9 cellular contexts compared by ENCODE assay signal in the genomic region with DNA sequence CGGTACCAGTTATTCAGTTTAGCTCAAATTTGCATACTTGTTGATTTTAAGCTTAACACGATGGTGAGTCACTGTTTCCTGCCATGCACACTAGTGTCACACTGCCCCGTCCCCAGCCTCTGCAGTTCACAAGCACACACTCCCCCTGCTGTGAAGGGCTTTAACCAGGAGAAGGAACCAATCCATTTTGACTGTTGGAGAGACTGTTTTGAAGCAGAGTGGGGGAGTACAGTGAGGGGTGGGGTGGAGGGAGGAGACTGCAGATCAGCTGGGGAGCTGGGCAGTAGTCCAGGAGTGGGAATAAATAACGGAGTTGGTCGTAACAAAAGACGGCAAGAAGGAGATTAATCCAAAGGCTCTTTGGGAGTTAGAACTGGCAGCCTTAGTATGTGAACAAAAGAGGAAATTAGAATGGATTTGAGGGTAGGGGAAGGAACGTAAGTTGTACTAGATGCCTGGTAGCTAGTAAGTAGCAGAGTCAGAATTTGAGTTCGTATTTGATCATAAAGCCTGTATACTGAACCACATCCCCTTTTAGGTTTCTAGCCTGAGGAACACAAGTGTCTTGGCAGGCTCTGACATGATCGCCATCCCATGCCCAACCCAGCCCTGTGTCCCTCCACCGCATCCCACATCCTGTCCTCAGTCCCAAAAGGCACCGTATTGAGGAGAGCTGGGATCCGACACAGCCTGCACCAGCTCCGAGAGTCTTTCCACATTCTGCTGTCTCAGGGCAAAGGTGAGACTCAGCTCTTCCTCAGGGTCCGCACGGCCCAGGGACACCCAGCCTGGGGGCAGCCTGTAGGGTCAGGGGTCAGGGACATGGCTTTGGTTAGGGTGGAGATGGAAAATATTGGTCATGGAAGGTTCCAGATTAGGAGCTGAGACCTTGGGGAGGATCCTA. TPM values are rescaled to one million over a fixed set of nuclear protein-coding genes. Genes with fewer than 3 reads are reported as not detected.
DNase-seq lines count a peak whose midpoint lies in the region; ATAC-seq and TF ChIP-seq lines count a peak whose summit lies in the region.
"Had no signal": no experiment of that assay in that cellular context is flagged by ENCODE, and none has a peak within 500 bp of the region (broad histone marks: within the 10 kb centered on the region; RNA-seq: fewer than 3 reads in every experiment).

No MANE protein-coding gene starts in this region.

- H3K27ac Mint-ChIP-seq in CD14-positive monocyte (no peak overlapping the region), T-cell (no peak overlapping the region)
- H3K27ac Mint-ChIP-seq: IgD-negative memory B cell had no signal

- H3K4me3 Mint-ChIP-seq in CD14-positive monocyte (no peak overlapping the region), T-cell (no peak overlapping the region)
- H3K4me3 Mint-ChIP-seq: IgD-negative memory B cell had no signal

- H3K9ac ChIP-seq in iPS-15b (ENCODE audit: low read depth, low read length) (peak overlapping the region; percentile 85), smooth muscle cell (ENCODE audit: low read depth) (peak overlapping the region; percentile 92)

- peak overlapping the region; percentile 98 for H3K4me2 ChIP-seq in smooth muscle cell

- H3K9me3 ChIP-seq in iPS-15b (ENCODE audit: control insufficient read depth, insufficient read depth, low read length) (no peaks in the 10 kb centered on the region), smooth muscle cell (replicated peaks; ENCODE audit: low read depth) (no peaks in the 10 kb centered on the region)

- 42% methylated on average over 15 of the region's 15 CpGs for WGBS in smooth muscle cell (ENCODE audit: low lambda C conversion rate)

- H3K36me3 ChIP-seq in iPS-15b (ENCODE audit: control insufficient read depth, insufficient read depth, low read length) (no peaks in the 10 kb centered on the region), smooth muscle cell (ENCODE audit: low read depth) (no peaks in the 10 kb centered on the region)

- TF ChIP-seq CTCF in CD14-positive monocyte (IDR thresholded peaks at IDR 0.05), result no peak
- no peak for TF ChIP-seq CTCF in astrocyte of the cerebellum (IDR thresholded peaks at IDR 0.05; ENCODE audit: low read depth, low read length, missing control alignments)
- TF ChIP-seq CTCF in smooth muscle cell (IDR thresholded peaks at IDR 0.05; ENCODE audit: borderline replicate concordance, insufficient read depth, poor library complexity, severe bottlenecking), result no peak

- no peaks in the 10 kb centered on the region for H3K36me3 Mint-ChIP-seq in CD14-positive monocyte
- peaks cover 22% of the 10 kb centered on the region for H3K36me3 Mint-ChIP-seq in T-cell

- ATAC-seq in HG02798 (IDR thresholded peaks at IDR 0.05; ENCODE audit: poor library complexity, unreplicated experiment) (peak; percentile 5), T-cell (replicated peaks in 1 of 4) (peak; percentile 25 to 68 (median 66))

- no peaks in the 10 kb centered on the region for H3K79me2 ChIP-seq in smooth muscle cell (ENCODE audit: low read depth)

- H3K4me1 ChIP-seq in iPS-15b (ENCODE audit: control insufficient read depth, insufficient read depth, low read length), result no peaks in the 10 kb centered on the region
- H3K4me1 ChIP-seq in smooth muscle cell (ENCODE audit: low read depth), result peaks cover 13% of the 10 kb centered on the region

- POLR2A ChIA-PET in T-cell (lab: Charles Lee), result interaction anchor here (0.5 to 2.5 kb wide), 11 partner anchors 14 to 493 kb away, joined by 3 to 16 read pairs (median 3); partner anchors contain the start of genes ARFIP2 (in 2 of the 2), TIMM10B (in 2 of the 2), ILK (in 1 of the 2) and MRPL17 (in 1 of the 2)

- no peaks in the 10 kb centered on the region for H3K27me3 Mint-ChIP-seq in CD14-positive monocyte (ENCODE audit: low read depth in 3 of 3)
- H3K27me3 Mint-ChIP-seq in T-cell, result no peaks in the 10 kb centered on the region
- H3K27me3 Mint-ChIP-seq: IgD-negative memory B cell had no signal

- H4K20me1 ChIP-seq in smooth muscle cell (ENCODE audit: low read depth), result no peaks in the 10 kb centered on the region

- H3K9me3 Mint-ChIP-seq in CD14-positive monocyte (no peaks in the 10 kb centered on the region), T-cell (no peaks in the 10 kb centered on the region)
- H3K9me3 Mint-ChIP-seq: IgD-negative memory B cell had no signal

- DNase-seq in CD14-positive monocyte (ENCODE audit: low spot score), result peak; percentile 92
- peak in 30 of 34 experiments; percentile 19 to 67 (median 38) for DNase-seq in T-cell
- peak; percentile 27 for DNase-seq in astrocyte of the cerebellum (ENCODE audit: low read depth)
- peak; percentile 21 for DNase-seq in smooth muscle cell (lab: John Stamatoyannopoulos, UW; ENCODE audit: unreplicated experiment)
- DNase-seq in cerebellar nuclear complex (lab: John Stamatoyannopoulos, UW), result no peak
- DNase-seq in NCI-H1048 (lab: John Stamatoyannopoulos, UW), result no peak

- peaks cover 18% of the 10 kb centered on the region for H3K4me1 Mint-ChIP-seq in CD14-positive monocyte
- H3K4me1 Mint-ChIP-seq in T-cell, result peaks cover 4 to 14% (median 12%) of the 10 kb centered on the region in 3 donors

- intact Hi-C loops in CD14-positive monocyte (cut with micrococcal nuclease), result loop anchor here (2.0 to 10.0 kb wide), 2 partner anchors 16 to 384 kb away; partner anchors contain the start of genes CNGA4 (in 1 of the 2), FHIP1B (in 1 of the 2), ILK (in 1 of the 2) and RRP8 (in 1 of the 2)

- peak overlapping the region; percentile 69 for H3K4me3 ChIP-seq in astrocyte of the cerebellum (ENCODE audit: low read depth, low read length)
- H3K4me3 ChIP-seq in iPS-15b (ENCODE audit: low read depth, low read length), result peak overlapping the region; percentile 99
- peak overlapping the region; percentile 80 for H3K4me3 ChIP-seq in smooth muscle cell

- in situ Hi-C loops in astrocyte of the cerebellum (cut with HindIII; ENCODE audit: low sequenced_read_pairs), result no loop called here

- CTCF ChIA-PET in T-cell (lab: Charles Lee), result interaction anchor here (0.6 to 3.4 kb wide), 26 partner anchors 9 to 239 kb away, joined by 3 to 37 read pairs (median 4); partner anchors contain the start of genes ARFIP2 (in 1 of the 2), ILK (in 1 of the 2), MRPL17 (in 1 of the 2) and RRP8 (in 1 of the 2)

- H3F3A ChIP-seq in smooth muscle cell (ENCODE audit: low read depth), result peaks cover 12% of the 10 kb centered on the region

- H2AFZ ChIP-seq in smooth muscle cell (ENCODE audit: low read depth), result peak overlapping the region; percentile 81

- H3K27me3 ChIP-seq in iPS-15b (ENCODE audit: control insufficient read depth, insufficient read depth, low read length), result no peaks in the 10 kb centered on the region
- H3K27me3 ChIP-seq in smooth muscle cell (ENCODE audit: low read depth), result no peaks in the 10 kb centered on the region

- peak overlapping the region; percentile 74 for H3K27ac ChIP-seq in smooth muscle cell (ENCODE audit: low read depth)

RNA-seq across cellular contexts. Expression of gene TPP1, which starts 0.9 kb away (rescaled TPM):
- polyA plus RNA-seq in CD14-positive monocyte (100 to 1,000 TPM; 218 to 359 TPM), smooth muscle cell (54.1 and 55.4 TPM in 2 replicates)
- total RNA-seq in T-cell (100 to 1,000 TPM in 3 of 5 donors, 10 to 100 TPM in 2; 67.4 to 168 (median 132) TPM), smooth muscle cell (21.6 and 37.3 TPM in 2 replicates)

RNA-seq across cellular contexts. Expression of gene TAF10, which starts 6.4 kb away (rescaled TPM):
- polyA plus RNA-seq in CD14-positive monocyte, result 100 to 1,000 TPM; 232 to 233 TPM
- total RNA-seq in T-cell, result 100 to 1,000 TPM in 4 of 5 donors, 10 to 100 TPM in 1; 99.4 to 152 (median 144) TPM
- total RNA-seq in smooth muscle cell, result 67.9 and 83.3 TPM in 2 replicates
- 373 and 378 TPM in 2 replicates for polyA plus RNA-seq in smooth muscle cell

RNA-seq across cellular contexts. Expression of gene ILK, which starts 14.8 kb away (rescaled TPM):
- 100 to 1,000 TPM; 250 to 271 TPM for polyA plus RNA-seq in CD14-positive monocyte
- total RNA-seq in T-cell, result 100 to 1,000 TPM in 2 of 5 donors, 10 to 100 TPM in 3; 49.3 to 111 (median 99.4) TPM
- total RNA-seq in smooth muscle cell, result 138 and 166 TPM in 2 replicates
- polyA plus RNA-seq in smooth muscle cell, result 236 and 238 TPM in 2 replicates

RNA-seq across cellular contexts. Expression of gene RRP8, which starts 15.0 kb away (rescaled TPM):
- polyA plus RNA-seq in CD14-positive monocyte (10 to 100 TPM; 11.9 to 14.1 TPM), smooth muscle cell (23.5 and 24.9 TPM in 2 replicates)
- total RNA-seq in T-cell (10 to 100 TPM; 24.5 to 35.5 (median 32.2) TPM), smooth muscle cell (10.2 and 13.5 TPM in 2 replicates)

RNA-seq across cellular contexts. Expression of gene DCHS1, which starts 37.2 kb away (rescaled TPM):
- under 1 TPM; 0.01 to 0.02 TPM for polyA plus RNA-seq in CD14-positive monocyte
- total RNA-seq in T-cell, result 10 to 100 TPM in 3 of 5 donors, 1 to 10 TPM in 2; 4.9 to 14.8 (median 10.4) TPM
- 25.1 and 34.2 TPM in 2 replicates for total RNA-seq in smooth muscle cell
- 21.0 and 24.5 TPM in 2 replicates for polyA plus RNA-seq in smooth muscle cell

Comparison
In these comparisons a context has a peak if more than half of its experiments do, and no peak if none do; other contexts are left out.
1. DNase-seq: peak in CD14-positive monocyte (single experiment), T-cell (30 of 34), astrocyte of the cerebellum (single experiment) and smooth muscle cell (single experiment); none in cerebellar nuclear complex (0 of 2) and NCI-H1048 (single experiment).
2. Peak in every context shown above with its lines, with median percentiles within 50 percentile points of each other: H3K4me3 ChIP-seq.